Comparison of ENCODE assay signal across 21 cellular contexts in genomic region chr1:232473900-232474299, GRCh38.
"Had no signal": no experiment of that assay in that cellular context is flagged by ENCODE, and none has a peak within 500 bp of the region (broad histone marks: within the 10 kb centered on the region; RNA-seq: fewer than 3 reads in every experiment).

No MANE protein-coding gene starts in this region.

- DNase-seq: activated CD4-positive, alpha-beta T cell treated with anti-CD3 and anti-CD28 coated beads for 4 hours; activated CD4-positive, alpha-beta T cell treated with anti-CD3 and anti-CD28 coated beads, Interleukin-2, amount 50 U/mL, for 4 hours; activated effector memory CD4-positive, alpha-beta T cell treated with anti-CD3 and anti-CD28 coated beads, Interleukin-2, amount 50 U/mL, for 16 hours; activated naive CD4-positive, alpha-beta T cell treated with anti-CD3 and anti-CD28 coated beads, Interleukin-2, amount 10 ng/mL, durations not matched to agents 7 days and 5 days; activated naive CD8-positive, alpha-beta T cell treated with anti-CD3 and anti-CD28 coated beads, Interleukin-2, amount 10 ng/mL, durations not matched to agents 7 days and 5 days; amniotic stem cell; caudate nucleus; left ventricle myocardium inferior; pancreas; stimulated activated naive CD4-positive, alpha-beta T cell; T-cell had no signal

- H3K4me3 ChIP-seq: esophagus muscularis mucosa, left ventricle myocardium inferior, lung, pancreas, psoas muscle, right atrium auricular region, suprapubic skin, tibial artery had no signal

- H3K9me3 ChIP-seq: esophagus muscularis mucosa, left ventricle myocardium inferior, neutrophil, pancreas, psoas muscle, right atrium auricular region, suprapubic skin, tibial artery had no signal

- ATAC-seq: psoas muscle, T-cell had no signal

- H3K9me3 Mint-ChIP-seq: activated T-helper 1 cell treated with anti-CD3 and anti-CD28 coated beads, Interleukin-12 subunit alpha, Interleukin-12 subunit beta, Interleukin-2, Interleukin-4 antibody, amounts not matched to agents 30 ng/mL and 10 ng/mL and 1 ng/mL, durations not matched to agents 14 hours and 24 hours and 36 hours; nephron; T-cell; T-helper 2 cell treated with Interferon-gamma antibody and Interleukin-4, amounts not matched to agents 5 μg/mL and 100 μg/mL, for 36 hours had no signal

- H3K27ac ChIP-seq: left ventricle myocardium inferior, neutrophil, pancreas, psoas muscle, right atrium auricular region, suprapubic skin, tibial artery had no signal

- H3K27me3 ChIP-seq: esophagus muscularis mucosa, neutrophil, pancreas, right atrium auricular region, suprapubic skin, tibial artery had no signal

- H3K27ac Mint-ChIP-seq: activated naive CD4-positive, alpha-beta T cell treated with anti-CD3 and anti-CD28 coated beads, Interleukin-2, amount 10 ng/mL, durations not matched to agents 7 days and 5 days; activated naive CD8-positive, alpha-beta T cell treated with anti-CD3 and anti-CD28 coated beads, Interleukin-2, amount 10 ng/mL, durations not matched to agents 7 days and 5 days; activated T-helper 1 cell treated with anti-CD3 and anti-CD28 coated beads, Interleukin-12 subunit alpha, Interleukin-12 subunit beta, Interleukin-2, Interleukin-4 antibody, amounts not matched to agents 30 ng/mL and 10 ng/mL and 1 ng/mL, durations not matched to agents 14 hours and 24 hours and 36 hours; T-cell; T-helper 2 cell treated with Interferon-gamma antibody and Interleukin-4, amounts not matched to agents 5 μg/mL and 100 μg/mL, for 36 hours had no signal

- H3K36me3 ChIP-seq: tibial artery had no signal

- H3K27me3 Mint-ChIP-seq: activated naive CD4-positive, alpha-beta T cell treated with anti-CD3 and anti-CD28 coated beads, Interleukin-2, amount 10 ng/mL, durations not matched to agents 7 days and 5 days; T-cell had no signal

- H3K4me3 Mint-ChIP-seq: activated naive CD4-positive, alpha-beta T cell treated with anti-CD3 and anti-CD28 coated beads, Interleukin-2, amount 10 ng/mL, durations not matched to agents 7 days and 5 days; activated naive CD8-positive, alpha-beta T cell treated with anti-CD3 and anti-CD28 coated beads, Interleukin-2, amount 10 ng/mL, durations not matched to agents 7 days and 5 days; activated T-helper 1 cell treated with anti-CD3 and anti-CD28 coated beads, Interleukin-12 subunit alpha, Interleukin-12 subunit beta, Interleukin-2, Interleukin-4 antibody, amounts not matched to agents 30 ng/mL and 10 ng/mL and 1 ng/mL, durations not matched to agents 14 hours and 24 hours and 36 hours; nephron; T-cell; T-helper 2 cell treated with Interferon-gamma antibody and Interleukin-4, amounts not matched to agents 5 μg/mL and 100 μg/mL, for 36 hours had no signal

- H3K36me3 Mint-ChIP-seq: activated naive CD4-positive, alpha-beta T cell treated with anti-CD3 and anti-CD28 coated beads, Interleukin-2, amount 10 ng/mL, durations not matched to agents 7 days and 5 days; activated naive CD8-positive, alpha-beta T cell treated with anti-CD3 and anti-CD28 coated beads, Interleukin-2, amount 10 ng/mL, durations not matched to agents 7 days and 5 days; T-cell had no signal

- H3K4me1 ChIP-seq: pancreas had no signal
